1 cellular context compared by ENCODE assay signal in genomic region chr2:237085261-237086221, GRCh38.
TF ChIP-seq lines count a peak whose summit lies in the region.

Gene COPS8 (plus strand): TSS chr2:237085889. CDS start chr2:237085965, 76 bp downstream.

TF ChIP-seq in HepG2, 621 proteins besides CTCF, POLR2A, EP300 and RAD21 (continued from another document and continues in another):
- TF ChIP-seq ZBTB10 (CRISPR knock-in tag; IDR thresholded peaks at IDR 0.05; ENCODE audit: borderline replicate concordance) (peak; percentile 54; the same call in 1 of the 2 replicates), ADNP (CRISPR knock-in tag; IDR thresholded peaks at IDR 0.05) (no peak), SRY (CRISPR knock-in tag; IDR thresholded peaks at IDR 0.05) (peak; percentile 89), ZFP36L2 (CRISPR knock-in tag; IDR thresholded peaks at IDR 0.05) (peak; percentile 92), ZNF160 (CRISPR knock-in tag; IDR thresholded peaks at IDR 0.05) (no peak), SATB2 (CRISPR knock-in tag; IDR thresholded peaks at IDR 0.05) (peak; percentile 31; the same call in 1 of the 2 replicates), ZBTB3 (CRISPR knock-in tag; IDR thresholded peaks at IDR 0.05; ENCODE audit: borderline replicate concordance, low read depth) (no peak), ERF (CRISPR knock-in tag; IDR thresholded peaks at IDR 0.05) (peak; percentile 99), KLF11 (CRISPR knock-in tag; IDR thresholded peaks at IDR 0.05) (0 out of 2 replicates have a peak, but pooled peaks have one; percentile 62), ZNF839 (CRISPR knock-in tag; IDR thresholded peaks at IDR 0.05; ENCODE audit: borderline replicate concordance) (peak; percentile 98), JARID2 (CRISPR knock-in tag; IDR thresholded peaks at IDR 0.05; ENCODE audit: insufficient replicate concordance) (peak; percentile 97), SIX4 (CRISPR knock-in tag; IDR thresholded peaks at IDR 0.05) (peak; percentile 84), FOXP4 (CRISPR knock-in tag; IDR thresholded peaks at IDR 0.05) (peak; percentile 80), ZNF446 (CRISPR knock-in tag; IDR thresholded peaks at IDR 0.05) (no peak), NR2F1 (CRISPR knock-in tag; IDR thresholded peaks at IDR 0.05) (0 out of 4 replicates have a peak, but pooled peaks of 1 of the 2 experiments have one; percentile 10), PCBP2 (optimal IDR thresholded peaks at IDR 0.05; ENCODE audit: low read depth, low read length, poor library complexity, severe bottlenecking) (no peak), MXD4 (CRISPR knock-in tag; IDR thresholded peaks at IDR 0.05) (peak; percentile 93), ZNF552 (CRISPR knock-in tag; IDR thresholded peaks at IDR 0.05; ENCODE audit: borderline replicate concordance) (peak; percentile 80; the same call in 1 of the 2 replicates), CHD2 (IDR thresholded peaks at IDR 0.05; ENCODE audit: low read depth, low read length) (no peak), FOXA1 (IDR thresholded peaks at IDR 0.05) (no peak), FOXA1 (CRISPR knock-in tag; IDR thresholded peaks at IDR 0.05) (peak; percentile 57), LCORL (IDR thresholded peaks at IDR 0.05) (no peak), LCORL (CRISPR knock-in tag; IDR thresholded peaks at IDR 0.05) (peak; percentile 95), ZNF253 (CRISPR knock-in tag; IDR thresholded peaks at IDR 0.05; ENCODE audit: borderline replicate concordance) (no peak; the same call in none of the 2 replicates), JDP2 (CRISPR knock-in tag; IDR thresholded peaks at IDR 0.05; ENCODE audit: borderline replicate concordance) (no peak), PHF21A (CRISPR knock-in tag; IDR thresholded peaks at IDR 0.05) (peak; percentile 92), DPF2 (CRISPR knock-in tag; IDR thresholded peaks at IDR 0.05; ENCODE audit: borderline replicate concordance, low read depth) (no peak), ZNF768 (CRISPR knock-in tag; IDR thresholded peaks at IDR 0.05) (peak; percentile 85; the same call in 1 of the 2 replicates), MAFK (conservative IDR thresholded peaks at IDR 0.05 in 1 of 2, IDR thresholded peaks at IDR 0.05 in 1 of 2; ENCODE audit: low read length in 2 of 2) (no peak), ZKSCAN1 (IDR thresholded peaks at IDR 0.05; ENCODE audit: low read length) (0 out of 2 replicates have a peak, but pooled peaks have one; percentile 58), ZNF850 (CRISPR knock-in tag; conservative IDR thresholded peaks at IDR 0.05) (0 out of 2 replicates have a peak, but pooled peaks have one; percentile 86), AGO2 (optimal IDR thresholded peaks at IDR 0.05; ENCODE audit: low read depth, low read length) (peak; percentile 76), RBM39 (IDR thresholded peaks at IDR 0.05; ENCODE audit: low read depth, low read length, poor library complexity, severe bottlenecking) (peak; percentile 22), ZNF256 (CRISPR knock-in tag; conservative IDR thresholded peaks at IDR 0.05) (no peak; the same call in 1 of the 2 replicates), AFF4 (CRISPR knock-in tag; IDR thresholded peaks at IDR 0.05) (no peak; the same call in 1 of the 2 replicates), NFE2 (CRISPR knock-in tag; IDR thresholded peaks at IDR 0.05) (no peak), TGIF2 (CRISPR knock-in tag; IDR thresholded peaks at IDR 0.05) (peak; percentile 91), ASH2L (IDR thresholded peaks at IDR 0.05; ENCODE audit: insufficient read length, low read depth, low read length) (peak; percentile 98), ZSCAN25 (CRISPR knock-in tag; IDR thresholded peaks at IDR 0.05) (peak; percentile 70; the same call in 1 of the 2 replicates), RFX3 (CRISPR knock-in tag; IDR thresholded peaks at IDR 0.05) (peak; percentile 56; the same call in 1 of the 2 replicates), ZFX (CRISPR knock-in tag; IDR thresholded peaks at IDR 0.05; ENCODE audit: low read depth) (peak; percentile 97), ZNF263 (CRISPR knock-in tag; IDR thresholded peaks at IDR 0.05) (peak; percentile 81), IKZF4 (CRISPR knock-in tag; IDR thresholded peaks at IDR 0.05; ENCODE audit: borderline replicate concordance, low read depth, not compliant biosample characterization) (no peak), ZNF781 (CRISPR knock-in tag; IDR thresholded peaks at IDR 0.05; ENCODE audit: borderline replicate concordance, not compliant biosample characterization) (peak; percentile 91), ZC3H4 (CRISPR knock-in tag; IDR thresholded peaks at IDR 0.05; ENCODE audit: borderline replicate concordance) (peak; percentile 46; the same call in 1 of the 2 replicates), ZNF441 (CRISPR knock-in tag; IDR thresholded peaks at IDR 0.05; ENCODE audit: borderline replicate concordance) (peak; percentile 62; the same call in 1 of the 2 replicates), TEF (CRISPR knock-in tag; IDR thresholded peaks at IDR 0.05) (0 out of 2 replicates have a peak, but pooled peaks have one; percentile 54), CENPT (CRISPR knock-in tag; IDR thresholded peaks at IDR 0.05; ENCODE audit: low read depth) (no peak), MEF2D (CRISPR knock-in tag; IDR thresholded peaks at IDR 0.05) (peak; percentile 66; the same call in 1 of the 2 replicates), EED (CRISPR knock-in tag; IDR thresholded peaks at IDR 0.05) (peak; percentile 57; the same call in 1 of the 2 replicates), DMAP1 (CRISPR knock-in tag; IDR thresholded peaks at IDR 0.05) (peak; percentile 93), GLI4 (CRISPR knock-in tag; IDR thresholded peaks at IDR 0.05; ENCODE audit: borderline replicate concordance) (no peak; the same call in 1 of the 2 replicates), MAFF (IDR thresholded peaks at IDR 0.05; ENCODE audit: low read depth, low read length) (no peak), ZNF670 (CRISPR knock-in tag; IDR thresholded peaks at IDR 0.05; ENCODE audit: borderline replicate concordance) (peak; percentile 93)
- TF ChIP-seq, protein P1, sequence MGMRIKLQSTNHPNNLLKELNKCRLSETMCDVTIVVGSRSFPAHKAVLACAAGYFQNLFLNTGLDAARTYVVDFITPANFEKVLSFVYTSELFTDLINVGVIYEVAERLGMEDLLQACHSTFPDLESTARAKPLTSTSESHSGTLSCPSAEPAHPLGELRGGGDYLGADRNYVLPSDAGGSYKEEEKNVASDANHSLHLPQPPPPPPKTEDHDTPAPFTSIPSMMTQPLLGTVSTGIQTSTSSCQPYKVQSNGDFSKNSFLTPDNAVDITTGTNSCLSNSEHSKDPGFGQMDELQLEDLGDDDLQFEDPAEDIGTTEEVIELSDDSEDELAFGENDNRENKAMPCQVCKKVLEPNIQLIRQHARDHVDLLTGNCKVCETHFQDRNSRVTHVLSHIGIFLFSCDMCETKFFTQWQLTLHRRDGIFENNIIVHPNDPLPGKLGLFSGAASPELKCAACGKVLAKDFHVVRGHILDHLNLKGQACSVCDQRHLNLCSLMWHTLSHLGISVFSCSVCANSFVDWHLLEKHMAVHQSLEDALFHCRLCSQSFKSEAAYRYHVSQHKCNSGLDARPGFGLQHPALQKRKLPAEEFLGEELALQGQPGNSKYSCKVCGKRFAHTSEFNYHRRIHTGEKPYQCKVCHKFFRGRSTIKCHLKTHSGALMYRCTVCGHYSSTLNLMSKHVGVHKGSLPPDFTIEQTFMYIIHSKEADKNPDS (CRISPR knock-in tag; IDR thresholded peaks at IDR 0.05), result peak; percentile 91; the same call in 1 of the 2 replicates
- TF ChIP-seq, protein P2, sequence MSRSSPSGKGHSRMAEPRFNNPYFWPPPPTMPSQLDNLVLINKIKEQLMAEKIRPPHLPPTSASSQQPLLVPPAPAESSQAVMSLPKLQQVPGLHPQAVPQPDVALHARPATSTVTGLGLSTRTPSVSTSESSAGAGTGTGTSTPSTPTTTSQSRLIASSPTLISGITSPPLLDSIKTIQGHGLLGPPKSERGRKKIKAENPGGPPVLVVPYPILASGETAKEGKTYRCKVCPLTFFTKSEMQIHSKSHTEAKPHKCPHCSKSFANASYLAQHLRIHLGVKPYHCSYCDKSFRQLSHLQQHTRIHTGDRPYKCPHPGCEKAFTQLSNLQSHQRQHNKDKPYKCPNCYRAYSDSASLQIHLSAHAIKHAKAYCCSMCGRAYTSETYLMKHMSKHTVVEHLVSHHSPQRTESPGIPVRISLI (CRISPR knock-in tag; IDR thresholded peaks at IDR 0.05; ENCODE audit: borderline replicate concordance), result peak; percentile 20; the same call in 1 of the 2 replicates
- TF ChIP-seq, protein P3, sequence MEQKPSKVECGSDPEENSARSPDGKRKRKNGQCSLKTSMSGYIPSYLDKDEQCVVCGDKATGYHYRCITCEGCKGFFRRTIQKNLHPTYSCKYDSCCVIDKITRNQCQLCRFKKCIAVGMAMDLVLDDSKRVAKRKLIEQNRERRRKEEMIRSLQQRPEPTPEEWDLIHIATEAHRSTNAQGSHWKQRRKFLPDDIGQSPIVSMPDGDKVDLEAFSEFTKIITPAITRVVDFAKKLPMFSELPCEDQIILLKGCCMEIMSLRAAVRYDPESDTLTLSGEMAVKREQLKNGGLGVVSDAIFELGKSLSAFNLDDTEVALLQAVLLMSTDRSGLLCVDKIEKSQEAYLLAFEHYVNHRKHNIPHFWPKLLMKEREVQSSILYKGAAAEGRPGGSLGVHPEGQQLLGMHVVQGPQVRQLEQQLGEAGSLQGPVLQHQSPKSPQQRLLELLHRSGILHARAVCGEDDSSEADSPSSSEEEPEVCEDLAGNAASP (CRISPR knock-in tag; IDR thresholded peaks at IDR 0.05; ENCODE audit: borderline replicate concordance), result peak; percentile 85
